34 cellular contexts compared by ENCODE assay signal in the genomic region with DNA sequence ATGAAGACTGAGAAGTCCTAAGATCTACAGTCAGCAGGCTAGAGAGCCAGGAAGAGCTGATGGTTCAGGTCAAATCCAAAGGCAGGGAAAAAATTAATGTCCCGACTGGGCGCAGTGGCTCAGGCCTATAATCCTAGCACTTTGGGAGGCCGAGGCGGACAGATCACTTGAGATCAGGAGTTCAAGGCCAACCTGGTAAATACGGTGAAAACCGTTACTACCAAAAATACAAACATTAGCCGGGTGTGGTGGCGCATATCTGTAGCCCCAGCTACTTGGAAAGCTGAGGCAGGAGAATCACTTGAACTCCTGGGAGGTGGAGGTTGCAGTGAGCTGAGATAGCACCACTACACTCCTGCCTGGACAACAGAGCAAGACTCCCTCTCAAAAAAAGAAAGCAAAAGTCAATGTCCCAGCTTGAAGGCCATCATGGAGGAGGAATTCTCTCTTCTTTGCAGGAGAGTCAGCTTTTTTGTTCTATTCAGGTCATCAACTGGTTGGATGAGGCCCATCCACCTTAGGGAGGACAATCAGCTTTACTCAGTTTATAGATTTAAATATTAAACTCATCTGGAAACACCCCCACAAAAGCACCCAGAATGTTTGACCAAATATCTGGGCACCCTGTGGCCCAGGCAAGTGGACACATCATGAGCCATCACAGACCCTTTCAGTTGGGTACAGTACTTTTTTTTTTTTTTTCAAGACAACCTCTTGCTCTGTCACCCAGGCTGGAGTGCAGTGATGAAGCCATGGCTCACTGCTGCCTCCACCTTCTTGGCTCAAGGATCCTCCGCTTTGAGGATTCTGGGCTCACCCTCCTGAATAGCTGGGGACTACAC. TPM values are rescaled to one million over a fixed set of nuclear protein-coding genes. Genes with fewer than 3 reads are reported as not detected.
"Had no signal": no experiment of that assay in that cellular context is flagged by ENCODE, and none has a peak within 500 bp of the region (broad histone marks: within the 10 kb centered on the region; RNA-seq: fewer than 3 reads in every experiment).

No MANE protein-coding gene starts in this region.

- H3K36me3 ChIP-seq: brain microvascular endothelial cell, esophagus squamous epithelium, gastroesophageal sphincter, heart right ventricle, WERI-Rb-1 had no signal

- H3K27ac ChIP-seq: brain microvascular endothelial cell, coronary artery, epithelial cell of prostate, esophagus squamous epithelium, gastroesophageal sphincter, heart right ventricle had no signal

- H3K27me3 Mint-ChIP-seq: activated B cell treated with CpG ODN at 0.5 μM for 24 hours; activated CD8-positive, alpha-beta memory T cell treated with anti-CD3 and anti-CD28 coated beads, Interleukin-2, amount 10 ng/mL, durations not matched to agents 7 days and 5 days; activated naive CD8-positive, alpha-beta T cell; central memory CD8-positive, alpha-beta T cell; effector memory CD8-positive, alpha-beta T cell; T-helper 17 cell had no signal

- H3K36me3 Mint-ChIP-seq: activated CD8-positive, alpha-beta memory T cell treated with anti-CD3 and anti-CD28 coated beads, Interleukin-2, amount 10 ng/mL, durations not matched to agents 7 days and 5 days; activated naive CD8-positive, alpha-beta T cell had no signal

- H3K9me3 Mint-ChIP-seq: activated B cell treated with CpG ODN at 0.5 μM for 24 hours; central memory CD8-positive, alpha-beta T cell; effector memory CD8-positive, alpha-beta T cell; T-helper 2 cell treated with Interferon-gamma antibody and Interleukin-4, amounts not matched to agents 5 μg/mL and 100 μg/mL, for 36 hours had no signal

- H3K27ac Mint-ChIP-seq: activated B cell treated with CpG ODN at 0.5 μM for 24 hours; activated CD8-positive, alpha-beta memory T cell treated with anti-CD3 and anti-CD28 coated beads, Interleukin-2, amount 10 ng/mL, durations not matched to agents 7 days and 5 days; activated CD8-positive, alpha-beta T cell treated with anti-CD3 and anti-CD28 coated beads, Interleukin-2, amount 10 ng/mL, durations not matched to agents 7 days and 5 days; activated naive CD8-positive, alpha-beta T cell; T-helper 2 cell treated with Interferon-gamma antibody and Interleukin-4, amounts not matched to agents 5 μg/mL and 100 μg/mL, for 36 hours had no signal

- H3K4me3 ChIP-seq: coronary artery, esophagus squamous epithelium, gastroesophageal sphincter, heart right ventricle had no signal

- DNase-seq: activated B cell treated with CpG ODN at 0.5 μM for 24 hours; activated CD4-positive, alpha-beta T cell treated with anti-CD3 and anti-CD28 coated beads for 48 hours; activated CD4-positive, alpha-beta T cell treated with anti-CD3 and anti-CD28 coated beads, Interleukin-2, amount 50 U/mL, for 1 hour; activated CD4-positive, alpha-beta T cell treated with anti-CD3 and anti-CD28 coated beads, Interleukin-2, amount 50 U/mL, for 48 hours; activated CD8-positive, alpha-beta memory T cell treated with anti-CD3 and anti-CD28 coated beads, Interleukin-2, amount 10 ng/mL, durations not matched to agents 7 days and 5 days; activated CD8-positive, alpha-beta memory T cell treated with anti-CD3 and anti-CD28 coated beads, Interleukin-2, amount 50 U/mL, for 4 hours; activated CD8-positive, alpha-beta T cell treated with anti-CD3 and anti-CD28 coated beads, Interleukin-2, amount 10 ng/mL, durations not matched to agents 7 days and 5 days; activated gamma-delta T cell; activated naive CD4-positive, alpha-beta T cell treated with anti-CD3 and anti-CD28 coated beads, Interleukin-2, amount 50 U/mL, for 16 hours; activated naive CD4-positive, alpha-beta T cell treated with Interleukin-2 at 50 U/mL for 16 hours; activated T-cell treated with anti-CD3 and anti-CD28 coated beads, Interleukin-2, amount 50 U/mL, for 1 hour; activated T-cell treated with anti-CD3 and anti-CD28 coated beads, Interleukin-2, amount 50 U/mL, for 48 hours; amniotic stem cell; anterior cingulate cortex; brain microvascular endothelial cell; dermis blood vessel endothelial cell; effector CD4-positive, alpha-beta T cell; effector memory CD8-positive, alpha-beta T cell; esophagus squamous epithelium; foreskin melanocyte; heart right ventricle; T-helper 1 cell; T-helper 17 cell; T1000; WERI-Rb-1 had no signal

- H3K9me3 ChIP-seq: esophagus squamous epithelium, gastroesophageal sphincter, heart right ventricle had no signal

- H3K4me3 Mint-ChIP-seq: activated B cell treated with CpG ODN at 0.5 μM for 24 hours; activated CD8-positive, alpha-beta memory T cell treated with anti-CD3 and anti-CD28 coated beads, Interleukin-2, amount 10 ng/mL, durations not matched to agents 7 days and 5 days; activated CD8-positive, alpha-beta T cell treated with anti-CD3 and anti-CD28 coated beads, Interleukin-2, amount 10 ng/mL, durations not matched to agents 7 days and 5 days; activated naive CD8-positive, alpha-beta T cell; central memory CD8-positive, alpha-beta T cell; effector memory CD8-positive, alpha-beta T cell; T-helper 17 cell; T-helper 2 cell treated with Interferon-gamma antibody and Interleukin-4, amounts not matched to agents 5 μg/mL and 100 μg/mL, for 36 hours had no signal

- ATAC-seq: activated CD4-positive, CD25-positive, alpha-beta regulatory T cell treated with anti-CD3 and anti-CD28 coated beads, Interleukin-2, amount 50 U/mL, for 24 hours; activated CD8-positive, alpha-beta memory T cell treated with anti-CD3 and anti-CD28 coated beads, Interleukin-2, amount 10 ng/mL, durations not matched to agents 7 days and 5 days; activated CD8-positive, alpha-beta T cell treated with anti-CD3 and anti-CD28 coated beads, Interleukin-2, amount 10 ng/mL, durations not matched to agents 7 days and 5 days; effector memory CD8-positive, alpha-beta T cell; gastroesophageal sphincter; heart right ventricle; T-helper 17 cell had no signal

- FAIRE-seq: astrocyte, bronchial epithelial cell had no signal

- H3K27me3 ChIP-seq: brain microvascular endothelial cell, esophagus squamous epithelium, gastroesophageal sphincter, heart right ventricle had no signal

RNA-seq across cellular contexts. Expression of gene CHADL, which starts 56.3 kb away (rescaled TPM):
- total RNA-seq: activated B cell treated with CpG ODN at 0.5 μM for 24 hours had no signal
